ENCODE assay signal across 26 cellular contexts in the genomic region with DNA sequence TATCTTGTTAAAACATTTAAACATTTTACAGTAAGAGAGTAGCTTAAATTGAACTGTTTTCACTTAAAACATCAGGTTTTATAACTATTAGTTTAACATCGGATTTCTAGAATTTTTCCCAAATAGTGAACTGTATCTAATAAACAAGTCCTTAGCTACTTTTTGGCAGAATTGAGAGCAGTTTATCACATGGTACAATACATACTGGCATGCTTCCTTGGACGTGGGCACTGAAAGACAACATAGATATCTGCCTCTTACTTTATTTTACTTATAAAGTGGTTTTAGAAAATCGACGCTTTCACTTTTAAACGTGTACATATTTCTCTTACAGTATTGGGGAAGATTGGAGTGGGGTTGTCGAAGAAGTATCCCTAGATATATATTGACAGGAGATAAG.
"Had no signal": no experiment of that assay in that cellular context is flagged by ENCODE, and none has a peak within 500 bp of the region (broad histone marks: within the 10 kb centered on the region; RNA-seq: fewer than 3 reads in every experiment).

No MANE protein-coding gene starts in this region.

- H3K27ac ChIP-seq: coronary artery, epithelial cell of prostate, esophagus squamous epithelium, gastrocnemius medialis, left ventricle myocardium inferior, lower lobe of right lung had no signal

- H3K4me1 ChIP-seq: esophagus squamous epithelium, gastrocnemius medialis, lower lobe of right lung had no signal

- H3K4me3 Mint-ChIP-seq: mesothelial cell of epicardium had no signal

- DNase-seq: dermis blood vessel endothelial cell; dorsolateral prefrontal cortex; effector CD4-positive, alpha-beta T cell; effector memory CD4-positive, alpha-beta T cell; erythroblast; esophagus squamous epithelium; foreskin fibroblast; foreskin melanocyte; gastrocnemius medialis; glutamatergic neuron; head of caudate nucleus; heart right ventricle; hippocampal formation; left colon; left ventricle myocardium inferior; lower lobe of right lung; mesenchymal stem cell; mucosa of descending colon had no signal

- H3K4me3 ChIP-seq: coronary artery, dorsolateral prefrontal cortex, esophagus squamous epithelium, gastrocnemius medialis, heart right ventricle, left ventricle myocardium inferior, lower lobe of right lung, mucosa of descending colon had no signal

- ATAC-seq: esophagus mucosa, gastrocnemius medialis, left colon, left lobe of liver, lower lobe of right lung, mucosa of descending colon had no signal

- H3K27me3 ChIP-seq: dorsolateral prefrontal cortex, esophagus squamous epithelium, gastrocnemius medialis, heart right ventricle had no signal

- H3K27ac Mint-ChIP-seq: mesothelial cell of epicardium had no signal

- FAIRE-seq: colon, islet of Langerhans, keratinocyte had no signal

- H3K9me3 Mint-ChIP-seq: mesothelial cell of epicardium had no signal

- H3K9me3 ChIP-seq: esophagus squamous epithelium, gastrocnemius medialis, heart right ventricle, left ventricle myocardium inferior, lower lobe of right lung, mucosa of descending colon had no signal
